ENCODE assay signal across 2 cellular contexts in the genomic region with DNA sequence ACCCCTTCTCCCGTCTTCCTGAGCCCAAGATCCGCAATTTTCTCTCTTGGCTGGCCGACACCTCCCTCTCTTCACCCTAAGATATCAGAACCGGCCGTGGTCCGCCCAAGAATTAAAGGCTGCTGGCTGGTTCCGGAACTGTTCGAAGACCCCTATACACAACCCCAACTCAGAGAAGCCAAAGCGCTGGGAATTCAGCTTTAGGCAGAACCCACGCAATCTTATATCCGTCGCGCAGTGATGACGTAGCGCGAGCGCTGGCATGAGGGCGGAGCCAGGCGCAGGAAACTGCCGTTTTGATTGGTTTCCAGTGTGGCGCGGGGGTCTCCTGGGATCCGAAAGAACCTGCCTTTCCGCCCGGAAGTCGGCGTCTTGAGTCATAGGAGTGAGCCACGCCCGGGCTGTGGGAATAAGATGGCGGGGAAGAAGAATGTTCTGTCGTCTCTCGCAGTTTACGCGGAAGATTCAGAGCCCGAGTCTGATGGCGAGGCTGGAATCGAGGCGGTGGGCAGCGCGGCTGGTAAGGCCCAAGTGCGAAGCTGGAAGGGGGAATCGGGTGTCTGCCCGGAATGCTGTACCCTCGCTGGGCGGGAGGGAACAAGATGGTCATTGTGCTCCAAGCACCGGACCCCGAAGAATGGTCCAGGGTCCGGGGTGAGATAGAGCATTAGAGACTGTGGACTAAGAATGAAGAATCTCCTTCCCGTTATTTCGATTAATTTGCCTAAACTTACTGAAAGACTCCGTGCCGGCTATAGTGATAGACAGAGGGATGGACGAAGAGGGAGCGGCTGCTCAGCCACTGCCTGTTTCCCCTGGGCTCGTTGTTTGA.
TF ChIP-seq lines count a peak whose summit lies in the region.

A gene (minus strand): TSS at position 196 of the 832 bp plus-strand sequence. CDS start 597 bp downstream, outside the sequence.
A gene (plus strand): TSS at position 380 of the 832 bp plus-strand sequence. CDS start 35 bp downstream, at position 415.

TF ChIP-seq in HCT116, 20 proteins besides CTCF, POLR2A, EP300 and RAD21 (continued from another document):
- TF ChIP-seq, protein P1, sequence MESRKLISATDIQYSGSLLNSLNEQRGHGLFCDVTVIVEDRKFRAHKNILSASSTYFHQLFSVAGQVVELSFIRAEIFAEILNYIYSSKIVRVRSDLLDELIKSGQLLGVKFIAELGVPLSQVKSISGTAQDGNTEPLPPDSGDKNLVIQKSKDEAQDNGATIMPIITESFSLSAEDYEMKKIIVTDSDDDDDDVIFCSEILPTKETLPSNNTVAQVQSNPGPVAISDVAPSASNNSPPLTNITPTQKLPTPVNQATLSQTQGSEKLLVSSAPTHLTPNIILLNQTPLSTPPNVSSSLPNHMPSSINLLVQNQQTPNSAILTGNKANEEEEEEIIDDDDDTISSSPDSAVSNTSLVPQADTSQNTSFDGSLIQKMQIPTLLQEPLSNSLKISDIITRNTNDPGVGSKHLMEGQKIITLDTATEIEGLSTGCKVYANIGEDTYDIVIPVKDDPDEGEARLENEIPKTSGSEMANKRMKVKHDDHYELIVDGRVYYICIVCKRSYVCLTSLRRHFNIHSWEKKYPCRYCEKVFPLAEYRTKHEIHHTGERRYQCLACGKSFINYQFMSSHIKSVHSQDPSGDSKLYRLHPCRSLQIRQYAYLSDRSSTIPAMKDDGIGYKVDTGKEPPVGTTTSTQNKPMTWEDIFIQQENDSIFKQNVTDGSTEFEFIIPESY (IDR thresholded peaks at IDR 0.05; ENCODE audit: extremely low read depth, insufficient replicate concordance, low read length), result no peak
- TF ChIP-seq FOSL1 (IDR thresholded peaks at IDR 0.05; ENCODE audit: low read depth) (0 out of 2 replicates have a peak, but pooled peaks have one; percentile 44), EZH2phosphoT487 (IDR thresholded peaks at IDR 0.05; ENCODE audit: borderline replicate concordance) (no peak), SIN3A (IDR thresholded peaks at IDR 0.05; ENCODE audit: low read depth) (peak; percentile 92), EZH2 (IDR thresholded peaks at IDR 0.05) (no peak), CEBPB (IDR thresholded peaks at IDR 0.05; ENCODE audit: low read depth) (no peak), SP1 (IDR thresholded peaks at IDR 0.05; ENCODE audit: low read depth) (peak; percentile 91), SRF (IDR thresholded peaks at IDR 0.05; ENCODE audit: low read depth) (peak; percentile 95), ZNF274 (IDR thresholded peaks at IDR 0.05; ENCODE audit: low read depth, low read length) (no peak), YY1 (IDR thresholded peaks at IDR 0.05; ENCODE audit: extremely low read depth, insufficient replicate concordance, low read depth, low read length) (peak; percentile 95), POLR2AphosphoS5 (IDR thresholded peaks at IDR 0.05; ENCODE audit: low read depth, low read length) (peak; percentile 86), JUND (IDR thresholded peaks at IDR 0.05) (peak; percentile 46; the same call in 1 of the 2 replicates), EGR1 (IDR thresholded peaks at IDR 0.05; ENCODE audit: low read depth) (peak; percentile 88), ZFX (IDR thresholded peaks at IDR 0.05) (no peak)
- TF ChIP-seq, protein P2, sequence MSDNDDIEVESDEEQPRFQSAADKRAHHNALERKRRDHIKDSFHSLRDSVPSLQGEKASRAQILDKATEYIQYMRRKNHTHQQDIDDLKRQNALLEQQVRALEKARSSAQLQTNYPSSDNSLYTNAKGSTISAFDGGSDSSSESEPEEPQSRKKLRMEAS (IDR thresholded peaks at IDR 0.05), result peak; percentile 87
- TF ChIP-seq, protein P3, sequence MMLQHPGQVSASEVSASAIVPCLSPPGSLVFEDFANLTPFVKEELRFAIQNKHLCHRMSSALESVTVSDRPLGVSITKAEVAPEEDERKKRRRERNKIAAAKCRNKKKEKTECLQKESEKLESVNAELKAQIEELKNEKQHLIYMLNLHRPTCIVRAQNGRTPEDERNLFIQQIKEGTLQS (IDR thresholded peaks at IDR 0.05), result no peak
- TF ChIP-seq, protein P4, sequence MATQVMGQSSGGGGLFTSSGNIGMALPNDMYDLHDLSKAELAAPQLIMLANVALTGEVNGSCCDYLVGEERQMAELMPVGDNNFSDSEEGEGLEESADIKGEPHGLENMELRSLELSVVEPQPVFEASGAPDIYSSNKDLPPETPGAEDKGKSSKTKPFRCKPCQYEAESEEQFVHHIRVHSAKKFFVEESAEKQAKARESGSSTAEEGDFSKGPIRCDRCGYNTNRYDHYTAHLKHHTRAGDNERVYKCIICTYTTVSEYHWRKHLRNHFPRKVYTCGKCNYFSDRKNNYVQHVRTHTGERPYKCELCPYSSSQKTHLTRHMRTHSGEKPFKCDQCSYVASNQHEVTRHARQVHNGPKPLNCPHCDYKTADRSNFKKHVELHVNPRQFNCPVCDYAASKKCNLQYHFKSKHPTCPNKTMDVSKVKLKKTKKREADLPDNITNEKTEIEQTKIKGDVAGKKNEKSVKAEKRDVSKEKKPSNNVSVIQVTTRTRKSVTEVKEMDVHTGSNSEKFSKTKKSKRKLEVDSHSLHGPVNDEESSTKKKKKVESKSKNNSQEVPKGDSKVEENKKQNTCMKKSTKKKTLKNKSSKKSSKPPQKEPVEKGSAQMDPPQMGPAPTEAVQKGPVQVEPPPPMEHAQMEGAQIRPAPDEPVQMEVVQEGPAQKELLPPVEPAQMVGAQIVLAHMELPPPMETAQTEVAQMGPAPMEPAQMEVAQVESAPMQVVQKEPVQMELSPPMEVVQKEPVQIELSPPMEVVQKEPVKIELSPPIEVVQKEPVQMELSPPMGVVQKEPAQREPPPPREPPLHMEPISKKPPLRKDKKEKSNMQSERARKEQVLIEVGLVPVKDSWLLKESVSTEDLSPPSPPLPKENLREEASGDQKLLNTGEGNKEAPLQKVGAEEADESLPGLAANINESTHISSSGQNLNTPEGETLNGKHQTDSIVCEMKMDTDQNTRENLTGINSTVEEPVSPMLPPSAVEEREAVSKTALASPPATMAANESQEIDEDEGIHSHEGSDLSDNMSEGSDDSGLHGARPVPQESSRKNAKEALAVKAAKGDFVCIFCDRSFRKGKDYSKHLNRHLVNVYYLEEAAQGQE (IDR thresholded peaks at IDR 0.05; ENCODE audit: low read depth), result no peak

TF ChIP-seq in neural cell, 6 proteins besides CTCF, POLR2A, EP300 and RAD21 (continued from another document):
- TF ChIP-seq, protein P4 (IDR thresholded peaks at IDR 0.05; ENCODE audit: borderline replicate concordance), result peak; percentile 78
- TF ChIP-seq MXI1 (conservative IDR thresholded peaks at IDR 0.05; ENCODE audit: poor library complexity, severe bottlenecking), result peak; percentile 84
- peak; percentile 71 for TF ChIP-seq TAF1 (IDR thresholded peaks at IDR 0.05; ENCODE audit: low read depth)
- no peak for TF ChIP-seq EZH2 (IDR thresholded peaks at IDR 0.05; ENCODE audit: borderline replicate concordance, insufficient read depth, low read length, poor library complexity, severe bottlenecking)
